8 cellular contexts compared by ENCODE assay signal in the genomic region with DNA sequence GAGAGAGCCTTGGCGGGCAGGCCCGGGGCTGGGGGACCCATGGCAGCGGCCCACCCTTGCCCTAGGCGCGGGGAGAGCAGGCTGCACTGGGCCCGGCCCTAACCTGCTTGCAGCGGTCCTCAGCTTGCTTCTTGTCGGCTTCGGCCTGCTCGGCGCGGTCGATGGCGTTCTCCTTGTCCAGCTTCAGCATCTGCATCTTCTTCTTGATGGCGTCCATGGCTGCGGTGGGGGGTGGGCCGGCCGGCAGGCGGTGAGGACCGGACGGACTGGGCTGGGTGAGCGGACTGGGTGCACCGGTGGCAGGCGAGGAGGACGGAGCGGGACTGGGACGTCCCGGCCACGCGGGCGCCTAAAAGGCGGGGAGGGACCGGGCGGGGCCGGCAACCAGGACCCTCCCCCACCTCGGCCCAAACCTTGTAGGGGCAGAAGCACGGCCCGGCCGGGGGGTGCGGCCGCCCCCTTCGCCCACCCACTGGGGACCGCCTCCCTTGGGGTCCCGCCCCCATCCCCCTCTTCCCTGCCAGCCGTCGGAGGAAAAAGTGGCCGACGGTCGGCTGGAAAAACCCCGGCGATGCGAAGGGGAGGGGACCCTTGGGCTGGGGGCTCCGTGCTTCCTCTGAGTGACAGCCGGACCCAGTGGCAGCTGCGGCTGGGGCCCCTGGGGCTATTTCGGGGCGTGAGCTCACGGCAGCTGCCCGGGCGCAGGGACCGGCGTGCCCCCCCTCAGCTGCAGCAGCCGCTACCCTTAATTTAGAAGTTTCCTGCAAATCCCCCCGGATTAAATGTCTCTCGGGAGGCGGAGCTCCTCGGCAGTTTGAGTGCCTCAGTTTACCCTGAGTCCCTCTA. TPM values are rescaled to one million over a fixed set of nuclear protein-coding genes. Genes with fewer than 3 reads are reported as not detected.
A peak's percentile ranks its signal among the peaks of the same experiment; 100 is the strongest.
DNase-seq lines count a peak whose midpoint lies in the region; ATAC-seq, FAIRE-seq and TF ChIP-seq lines count a peak whose summit lies in the region.

TPM2 (minus strand) TSS at position 325 of the 846 bp plus-strand sequence; CDS start at position 217, 108 bp downstream.

- peak in 2 of 4 donors; percentile 71 to 89 for TF ChIP-seq POLR2A in esophagus squamous epithelium (IDR thresholded peaks at IDR 0.05)

- peak within 1 kb of the TSS; percentile 16 to 95 (median 77) for H3K27ac Mint-ChIP-seq in naive thymus-derived CD4-positive, alpha-beta T cell

- no peaks in the 10 kb centered on the region for H3K9me3 Mint-ChIP-seq in naive thymus-derived CD4-positive, alpha-beta T cell

- peaks cover 3% of the 10 kb centered on the region; the same call in 1 of the 2 replicates for H3K36me3 ChIP-seq in SK-N-MC (ENCODE audit: insufficient read depth, low read length)
- peaks cover 0 to 9% (median 0%) of the 10 kb centered on the region in 3 donors for H3K36me3 ChIP-seq in esophagus squamous epithelium
- H3K36me3 ChIP-seq in naive thymus-derived CD4-positive, alpha-beta T cell (ENCODE audit: control insufficient read depth in 2 of 3, insufficient read depth in 3 of 3, low read length in 3 of 3): peaks cover 0 to 5% (median 0%) of the 10 kb centered on the region in 3 experiments

- POLR2A ChIA-PET in naive thymus-derived CD4-positive, alpha-beta T cell (lab: Charles Lee): interaction anchor here (0.5 to 2.8 kb wide), 10 partner anchors 15 to 122 kb away, joined by 3 to 13 read pairs (median 4); partner anchors contain the start of genes CCDC107, RMRP, SIT1 and SPAG8

- no peak for FAIRE-seq in D721Med (lab: Jason Lieb, UNC)

- intact Hi-C loops in esophagus squamous epithelium (cut with DNase I): loop anchor here (10.0 kb wide), 1 partner anchor 85 kb away; the partner anchor contains the start of gene TESK1
- intact Hi-C loops in naive thymus-derived CD4-positive, alpha-beta T cell (cut with micrococcal nuclease): loop anchor here (1.0 to 2.0 kb wide), 3 partner anchors 13 to 73 kb away; no protein-coding TSS in a partner anchor

- H3K36me3 Mint-ChIP-seq in naive thymus-derived CD4-positive, alpha-beta T cell: peaks cover 0 to 1% (median 0%) of the 10 kb centered on the region in 5 donors

- peak within 1 kb of the TSS; percentile 80 to 94 (median 88) for H3K4me3 Mint-ChIP-seq in naive thymus-derived CD4-positive, alpha-beta T cell

- H3K9me3 ChIP-seq in SK-N-MC (ENCODE audit: low read depth, low read length): no peaks in the 10 kb centered on the region
- H3K9me3 ChIP-seq in esophagus squamous epithelium: no peaks in the 10 kb centered on the region
- no peaks in the 10 kb centered on the region for H3K9me3 ChIP-seq in naive thymus-derived CD4-positive, alpha-beta T cell (ENCODE audit: control insufficient read depth in 2 of 3, low read length in 3 of 3)

- in situ Hi-C loops in GM13976 (cut with MboI; ENCODE audit: low sequenced_read_pairs, unreplicated experiment): no loop called here

- H3K27ac ChIP-seq in SK-N-MC (peak within 1 kb of the TSS; percentile 81), esophagus squamous epithelium (peak within 1 kb of the TSS; percentile 74 to 92 (median 88))
- H3K27ac ChIP-seq in naive thymus-derived CD4-positive, alpha-beta T cell (ENCODE audit: low read depth, low read length): peak within 1 kb of the TSS; percentile 70

- H3K4me3 ChIP-seq in SK-N-MC (peak within 1 kb of the TSS; percentile 96), esophagus squamous epithelium (peak within 1 kb of the TSS; percentile 49 to 76 (median 65))
- H3K4me3 ChIP-seq in naive thymus-derived CD4-positive, alpha-beta T cell (ENCODE audit: low read length): peak within 1 kb of the TSS; percentile 65

- ATAC-seq in naive thymus-derived CD4-positive, alpha-beta T cell: peak; percentile 3
- ATAC-seq in GM18502 (IDR thresholded peaks at IDR 0.05; ENCODE audit: poor library complexity, unreplicated experiment) (no peak), HG03521 (IDR thresholded peaks at IDR 0.05; ENCODE audit: unreplicated experiment) (no peak)

- peaks cover 0 to 41% (median 5%) of the 10 kb centered on the region in 3 donors for H3K4me1 ChIP-seq in esophagus squamous epithelium
- peaks cover 0 to 5% of the 10 kb centered on the region in 2 donors for H3K4me1 ChIP-seq in naive thymus-derived CD4-positive, alpha-beta T cell (ENCODE audit: control insufficient read depth in 2 of 2, insufficient read depth in 2 of 2, low read length in 2 of 2)

- CTCF ChIA-PET in naive thymus-derived CD4-positive, alpha-beta T cell (lab: Charles Lee): interaction anchor here (5.4 kb wide), 1 partner anchor 31 kb away, joined by 29 read pairs; the partner anchor contains the start of genes CCDC107 and RMRP

- H3K4me1 Mint-ChIP-seq in naive thymus-derived CD4-positive, alpha-beta T cell: peaks cover 16 to 31% (median 25%) of the 10 kb centered on the region in 7 donors

- 6 to 90% methylated on average over 2 to 17 of the region's 67 CpGs for whole genome bisulfite sequencing in esophagus squamous epithelium, 2 donors

- H3K27me3 Mint-ChIP-seq in naive thymus-derived CD4-positive, alpha-beta T cell: no peaks in the 10 kb centered on the region

- TF ChIP-seq CTCF in GM13976 (IDR thresholded peaks at IDR 0.05; ENCODE audit: borderline replicate concordance, control extremely low read depth, extremely low read depth, insufficient read depth, missing control alignments) (no peak), esophagus squamous epithelium (IDR thresholded peaks at IDR 0.05) (no peak), D721Med (IDR thresholded peaks at IDR 0.05; ENCODE audit: insufficient read depth, missing control alignments) (no peak)

- peak; percentile 69 for DNase-seq in GM13976 (ENCODE audit: low spot score)
- no peak for DNase-seq in SK-N-MC (ENCODE audit: low read depth, low spot score)
- no peak for DNase-seq in esophagus squamous epithelium (lab: John Stamatoyannopoulos, UW)
- no peak for DNase-seq in naive thymus-derived CD4-positive, alpha-beta T cell
- DNase-seq in activated gamma-delta T cell treated with Interleukin-2 at 50 U/mL for 16 hours: no peak
- no peak for DNase-seq in D721Med (ENCODE audit: insufficient read length, low spot score)

- H3K9ac ChIP-seq in SK-N-MC (ENCODE audit: insufficient read length): peak within 1 kb of the TSS; percentile 90

- peaks cover 0 to 6% (median 0%) of the 10 kb centered on the region in 4 donors for H3K27me3 ChIP-seq in esophagus squamous epithelium
- no peaks in the 10 kb centered on the region for H3K27me3 ChIP-seq in naive thymus-derived CD4-positive, alpha-beta T cell (ENCODE audit: control insufficient read depth in 2 of 2, insufficient read depth in 2 of 2, low read length in 2 of 2)

RNA-seq across cellular contexts. Expression of gene TPM2, which starts in this region (rescaled TPM):
- 1,000 to 10,000 TPM in 1 of 4 donors, 100 to 1,000 TPM in 2, 10 to 100 TPM in 1; 80.8 to 1,148 (median 217) TPM for total RNA-seq in esophagus squamous epithelium
- 100 to 1,000 TPM in 2 of 5 experiments, 10 to 100 TPM in 3; 15.0 to 136 (median 47.6) TPM for total RNA-seq in naive thymus-derived CD4-positive, alpha-beta T cell
- polyA plus RNA-seq in naive thymus-derived CD4-positive, alpha-beta T cell: under 1 TPM in 1 of 2 donors, not detected in 1; 0.87 TPM
